In genomic region chr19:41595258-41595889, GRCh38 we compare ENCODE assay signal across 8 cellular contexts. TPM values are rescaled to one million over a fixed set of nuclear protein-coding genes. Genes with fewer than 3 reads are reported as not detected.
DNase-seq lines count a peak whose midpoint lies in the region; ATAC-seq and TF ChIP-seq lines count a peak whose summit lies in the region.

No MANE protein-coding gene starts in this region.

- no peak overlapping the region for H3K4me3 ChIP-seq in ascending aorta

- no peaks in the 10 kb centered on the region for H3K36me3 ChIP-seq in ascending aorta

- DNase-seq in AG08396 (ENCODE audit: low spot score) (peak; percentile 67), NCI-H1105 treated with DMSO at 0.1 percent for 48 hours (lab: John Stamatoyannopoulos, UW) (peak; percentile 80), T-helper 2 cell (peak; percentile 19 to 78 (median 47)), ascending aorta (ENCODE audit: low spot score in 2 of 2) (no peak), hepatic stellate cell (ENCODE audit: low spot score) (peak; percentile 64)
- DNase-seq in stimulated activated CD4-positive, alpha-beta T cell treated with anti-CD3 and anti-CD28 coated beads, Interleukin-1b, Interleukin-23, amount 100 ng/mL, for 1 hour (ENCODE audit: low read depth in 2 of 2), result peak; percentile 34 to 41

- no peaks in the 10 kb centered on the region for H3K4me1 ChIP-seq in ascending aorta

- peak in 2 of 3 experiments; percentile 7 to 38 for TF ChIP-seq CTCF in ascending aorta (IDR thresholded peaks at IDR 0.05)

- H3K27ac ChIP-seq in ascending aorta, result no peak overlapping the region

- H3K27me3 ChIP-seq in ascending aorta, result no peaks in the 10 kb centered on the region

- ATAC-seq in GM18861 (IDR thresholded peaks at IDR 0.05; ENCODE audit: unreplicated experiment) (peak; percentile 51), HG03095 (IDR thresholded peaks at IDR 0.05; ENCODE audit: unreplicated experiment) (no peak)

- intact Hi-C loops in ascending aorta (cut with DNase I), result no loop called here

- H3K9me3 ChIP-seq in ascending aorta, result peaks cover 0 to 6% of the 10 kb centered on the region in 2 donors

RNA-seq across cellular contexts. Expression of gene CEACAM21, which starts 19.4 kb away (rescaled TPM):
- total RNA-seq in ascending aorta, result not detected

RNA-seq across cellular contexts. Expression of gene CEACAM4, which starts 31.5 kb away (rescaled TPM):
- total RNA-seq in ascending aorta, result not detected

Comparison
In these comparisons a context has a peak if more than half of its experiments do, and no peak if none do; other contexts are left out.
1. DNase-seq: peak in AG08396 (single experiment), NCI-H1105 treated with DMSO at 0.1 percent for 48 hours (single experiment), T-helper 2 cell (5 of 5), hepatic stellate cell (single experiment) and stimulated activated CD4-positive, alpha-beta T cell treated with anti-CD3 and anti-CD28 coated beads, Interleukin-1b, Interleukin-23, amount 100 ng/mL, for 1 hour (2 of 2); none in ascending aorta (0 of 2).